ENCODE assay signal across 1 cellular context in genomic region chr3:122066331-122067213, GRCh38.
TF ChIP-seq lines count a peak whose summit lies in the region.

No MANE protein-coding gene starts in this region.

TF ChIP-seq in GM23338, 12 proteins besides CTCF, POLR2A, EP300 and RAD21:
- TF ChIP-seq, protein P1, sequence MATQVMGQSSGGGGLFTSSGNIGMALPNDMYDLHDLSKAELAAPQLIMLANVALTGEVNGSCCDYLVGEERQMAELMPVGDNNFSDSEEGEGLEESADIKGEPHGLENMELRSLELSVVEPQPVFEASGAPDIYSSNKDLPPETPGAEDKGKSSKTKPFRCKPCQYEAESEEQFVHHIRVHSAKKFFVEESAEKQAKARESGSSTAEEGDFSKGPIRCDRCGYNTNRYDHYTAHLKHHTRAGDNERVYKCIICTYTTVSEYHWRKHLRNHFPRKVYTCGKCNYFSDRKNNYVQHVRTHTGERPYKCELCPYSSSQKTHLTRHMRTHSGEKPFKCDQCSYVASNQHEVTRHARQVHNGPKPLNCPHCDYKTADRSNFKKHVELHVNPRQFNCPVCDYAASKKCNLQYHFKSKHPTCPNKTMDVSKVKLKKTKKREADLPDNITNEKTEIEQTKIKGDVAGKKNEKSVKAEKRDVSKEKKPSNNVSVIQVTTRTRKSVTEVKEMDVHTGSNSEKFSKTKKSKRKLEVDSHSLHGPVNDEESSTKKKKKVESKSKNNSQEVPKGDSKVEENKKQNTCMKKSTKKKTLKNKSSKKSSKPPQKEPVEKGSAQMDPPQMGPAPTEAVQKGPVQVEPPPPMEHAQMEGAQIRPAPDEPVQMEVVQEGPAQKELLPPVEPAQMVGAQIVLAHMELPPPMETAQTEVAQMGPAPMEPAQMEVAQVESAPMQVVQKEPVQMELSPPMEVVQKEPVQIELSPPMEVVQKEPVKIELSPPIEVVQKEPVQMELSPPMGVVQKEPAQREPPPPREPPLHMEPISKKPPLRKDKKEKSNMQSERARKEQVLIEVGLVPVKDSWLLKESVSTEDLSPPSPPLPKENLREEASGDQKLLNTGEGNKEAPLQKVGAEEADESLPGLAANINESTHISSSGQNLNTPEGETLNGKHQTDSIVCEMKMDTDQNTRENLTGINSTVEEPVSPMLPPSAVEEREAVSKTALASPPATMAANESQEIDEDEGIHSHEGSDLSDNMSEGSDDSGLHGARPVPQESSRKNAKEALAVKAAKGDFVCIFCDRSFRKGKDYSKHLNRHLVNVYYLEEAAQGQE (IDR thresholded peaks at IDR 0.05; ENCODE audit: unreplicated experiment), result no peak
- TF ChIP-seq CREB1 (CRISPR knock-in tag; IDR thresholded peaks at IDR 0.05; ENCODE audit: low read depth) (no peak), EZH2phosphoT487 (IDR thresholded peaks at IDR 0.05; ENCODE audit: unreplicated experiment) (no peak), ZNF331 (CRISPR knock-in tag; IDR thresholded peaks at IDR 0.05; ENCODE audit: low read depth) (no peak), POLR2AphosphoS5 (IDR thresholded peaks at IDR 0.05; ENCODE audit: low read depth) (no peak), JUNB (IDR thresholded peaks at IDR 0.05; ENCODE audit: unreplicated experiment) (no peak), ZNF114 (CRISPR knock-in tag; IDR thresholded peaks at IDR 0.05) (no peak), NANOG (IDR thresholded peaks at IDR 0.05; ENCODE audit: borderline replicate concordance) (no peak), STAT1 (IDR thresholded peaks at IDR 0.05; ENCODE audit: unreplicated experiment) (no peak), EZH2 (IDR thresholded peaks at IDR 0.05; ENCODE audit: low read depth, unreplicated experiment) (no peak)
- TF ChIP-seq, protein P2, sequence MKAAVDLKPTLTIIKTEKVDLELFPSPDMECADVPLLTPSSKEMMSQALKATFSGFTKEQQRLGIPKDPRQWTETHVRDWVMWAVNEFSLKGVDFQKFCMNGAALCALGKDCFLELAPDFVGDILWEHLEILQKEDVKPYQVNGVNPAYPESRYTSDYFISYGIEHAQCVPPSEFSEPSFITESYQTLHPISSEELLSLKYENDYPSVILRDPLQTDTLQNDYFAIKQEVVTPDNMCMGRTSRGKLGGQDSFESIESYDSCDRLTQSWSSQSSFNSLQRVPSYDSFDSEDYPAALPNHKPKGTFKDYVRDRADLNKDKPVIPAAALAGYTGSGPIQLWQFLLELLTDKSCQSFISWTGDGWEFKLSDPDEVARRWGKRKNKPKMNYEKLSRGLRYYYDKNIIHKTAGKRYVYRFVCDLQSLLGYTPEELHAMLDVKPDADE (IDR thresholded peaks at IDR 0.05), result no peak
- TF ChIP-seq, protein P3, sequence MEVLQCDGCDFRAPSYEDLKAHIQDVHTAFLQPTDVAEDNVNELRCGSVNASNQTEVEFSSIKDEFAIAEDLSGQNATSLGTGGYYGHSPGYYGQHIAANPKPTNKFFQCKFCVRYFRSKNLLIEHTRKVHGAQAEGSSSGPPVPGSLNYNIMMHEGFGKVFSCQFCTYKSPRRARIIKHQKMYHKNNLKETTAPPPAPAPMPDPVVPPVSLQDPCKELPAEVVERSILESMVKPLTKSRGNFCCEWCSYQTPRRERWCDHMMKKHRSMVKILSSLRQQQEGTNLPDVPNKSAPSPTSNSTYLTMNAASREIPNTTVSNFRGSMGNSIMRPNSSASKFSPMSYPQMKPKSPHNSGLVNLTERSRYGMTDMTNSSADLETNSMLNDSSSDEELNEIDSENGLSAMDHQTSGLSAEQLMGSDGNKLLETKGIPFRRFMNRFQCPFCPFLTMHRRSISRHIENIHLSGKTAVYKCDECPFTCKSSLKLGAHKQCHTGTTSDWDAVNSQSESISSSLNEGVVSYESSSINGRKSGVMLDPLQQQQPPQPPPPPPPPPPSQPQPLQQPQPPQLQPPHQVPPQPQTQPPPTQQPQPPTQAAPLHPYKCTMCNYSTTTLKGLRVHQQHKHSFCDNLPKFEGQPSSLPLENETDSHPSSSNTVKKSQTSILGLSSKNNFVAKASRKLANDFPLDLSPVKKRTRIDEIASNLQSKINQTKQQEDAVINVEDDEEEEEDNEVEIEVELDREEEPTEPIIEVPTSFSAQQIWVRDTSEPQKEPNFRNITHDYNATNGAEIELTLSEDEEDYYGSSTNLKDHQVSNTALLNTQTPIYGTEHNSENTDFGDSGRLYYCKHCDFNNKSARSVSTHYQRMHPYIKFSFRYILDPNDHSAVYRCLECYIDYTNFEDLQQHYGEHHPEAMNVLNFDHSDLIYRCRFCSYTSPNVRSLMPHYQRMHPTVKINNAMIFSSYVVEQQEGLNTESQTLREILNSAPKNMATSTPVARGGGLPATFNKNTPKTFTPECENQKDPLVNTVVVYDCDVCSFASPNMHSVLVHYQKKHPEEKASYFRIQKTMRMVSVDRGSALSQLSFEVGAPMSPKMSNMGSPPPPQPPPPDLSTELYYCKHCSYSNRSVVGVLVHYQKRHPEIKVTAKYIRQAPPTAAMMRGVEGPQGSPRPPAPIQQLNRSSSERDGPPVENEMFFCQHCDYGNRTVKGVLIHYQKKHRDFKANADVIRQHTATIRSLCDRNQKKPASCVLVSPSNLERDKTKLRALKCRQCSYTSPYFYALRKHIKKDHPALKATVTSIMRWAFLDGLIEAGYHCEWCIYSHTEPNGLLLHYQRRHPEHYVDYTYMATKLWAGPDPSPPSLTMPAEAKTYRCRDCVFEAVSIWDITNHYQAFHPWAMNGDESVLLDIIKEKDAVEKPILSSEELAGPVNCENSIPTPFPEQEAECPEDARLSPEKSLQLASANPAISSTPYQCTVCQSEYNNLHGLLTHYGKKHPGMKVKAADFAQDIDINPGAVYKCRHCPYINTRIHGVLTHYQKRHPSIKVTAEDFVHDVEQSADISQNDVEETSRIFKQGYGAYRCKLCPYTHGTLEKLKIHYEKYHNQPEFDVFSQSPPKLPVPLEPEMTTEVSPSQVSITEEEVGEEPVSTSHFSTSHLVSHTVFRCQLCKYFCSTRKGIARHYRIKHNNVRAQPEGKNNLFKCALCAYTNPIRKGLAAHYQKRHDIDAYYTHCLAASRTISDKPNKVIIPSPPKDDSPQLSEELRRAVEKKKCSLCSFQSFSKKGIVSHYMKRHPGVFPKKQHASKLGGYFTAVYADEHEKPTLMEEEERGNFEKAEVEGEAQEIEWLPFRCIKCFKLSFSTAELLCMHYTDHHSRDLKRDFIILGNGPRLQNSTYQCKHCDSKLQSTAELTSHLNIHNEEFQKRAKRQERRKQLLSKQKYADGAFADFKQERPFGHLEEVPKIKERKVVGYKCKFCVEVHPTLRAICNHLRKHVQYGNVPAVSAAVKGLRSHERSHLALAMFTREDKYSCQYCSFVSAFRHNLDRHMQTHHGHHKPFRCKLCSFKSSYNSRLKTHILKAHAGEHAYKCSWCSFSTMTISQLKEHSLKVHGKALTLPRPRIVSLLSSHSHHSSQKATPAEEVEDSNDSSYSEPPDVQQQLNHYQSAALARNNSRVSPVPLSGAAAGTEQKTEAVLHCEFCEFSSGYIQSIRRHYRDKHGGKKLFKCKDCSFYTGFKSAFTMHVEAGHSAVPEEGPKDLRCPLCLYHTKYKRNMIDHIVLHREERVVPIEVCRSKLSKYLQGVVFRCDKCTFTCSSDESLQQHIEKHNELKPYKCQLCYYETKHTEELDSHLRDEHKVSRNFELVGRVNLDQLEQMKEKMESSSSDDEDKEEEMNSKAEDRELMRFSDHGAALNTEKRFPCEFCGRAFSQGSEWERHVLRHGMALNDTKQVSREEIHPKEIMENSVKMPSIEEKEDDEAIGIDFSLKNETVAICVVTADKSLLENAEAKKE (CRISPR knock-in tag; IDR thresholded peaks at IDR 0.05), result no peak
